Comparison of ENCODE assay signal across 19 cellular contexts in genomic region chrX:135516376-135516775, GRCh38. TPM values are rescaled to one million over a fixed set of nuclear protein-coding genes. Genes with fewer than 3 reads are reported as not detected.
DNase-seq lines count a peak whose midpoint lies in the region; ATAC-seq and TF ChIP-seq lines count a peak whose summit lies in the region.
"Had no signal": no experiment of that assay in that cellular context is flagged by ENCODE, and none has a peak within 500 bp of the region (broad histone marks: within the 10 kb centered on the region; RNA-seq: fewer than 3 reads in every experiment).

No MANE protein-coding gene starts in this region.

- no peaks in the 10 kb centered on the region for H3K79me2 ChIP-seq in Karpas-422 (ENCODE audit: low read length)

- no peak overlapping the region for H3K27ac ChIP-seq in Karpas-422 (ENCODE audit: low read length)
- no peak overlapping the region for H3K27ac ChIP-seq in heart right ventricle
- H3K27ac ChIP-seq: ovary, PC-9, spleen had no signal

- H3K4me1 ChIP-seq in Karpas-422 (ENCODE audit: low read length) (peaks cover 4% of the 10 kb centered on the region), heart right ventricle (peaks cover 0 to 10% (median 0%) of the 10 kb centered on the region in 9 donors)

- H4K20me1 ChIP-seq in Karpas-422 (ENCODE audit: insufficient read depth, low read depth, low read length) = no peaks in the 10 kb centered on the region

- H3K36me3 ChIP-seq in Karpas-422 (ENCODE audit: insufficient read depth, low read length) = no peaks in the 10 kb centered on the region
- H3K36me3 ChIP-seq in heart right ventricle = no peaks in the 10 kb centered on the region
- H3K36me3 ChIP-seq: ovary, spleen had no signal

- no peak for ATAC-seq in heart right ventricle
- ATAC-seq: activated naive CD8-positive, alpha-beta T cell treated with anti-CD3 and anti-CD28 coated beads, Interleukin-2, amount 50 U/mL, for 24 hours; GM12878; mucosa of descending colon had no signal

- TF ChIP-seq CTCF in fibroblast of mammary gland (conservative IDR thresholded peaks at IDR 0.05; ENCODE audit: control insufficient read depth, insufficient read depth, low read depth, low read length) = peak; percentile 2
- peak in 1 of 9 donors; percentile 13 for TF ChIP-seq CTCF in heart right ventricle (IDR thresholded peaks at IDR 0.05)

- H3K4me3 ChIP-seq in Karpas-422 (ENCODE audit: low read length) = no peak overlapping the region
- H3K4me3 ChIP-seq in fibroblast of mammary gland (ENCODE audit: control insufficient read depth, low read depth, low read length) = no peak overlapping the region
- no peak overlapping the region for H3K4me3 ChIP-seq in heart right ventricle
- H3K4me3 ChIP-seq: GM12878, mucosa of descending colon, ovary, PC-9, spleen had no signal

- H3K27me3 ChIP-seq in Karpas-422 (ENCODE audit: low read length) = no peaks in the 10 kb centered on the region
- no peaks in the 10 kb centered on the region for H3K27me3 ChIP-seq in heart right ventricle
- H3K27me3 ChIP-seq: ovary, spleen had no signal

- H3K9ac ChIP-seq in Karpas-422 (ENCODE audit: low read length) = no peak overlapping the region

- no peak overlapping the region for H2AFZ ChIP-seq in Karpas-422 (ENCODE audit: low read length)
- H2AFZ ChIP-seq: PC-9 had no signal

- no peak overlapping the region for H3K4me2 ChIP-seq in Karpas-422 (ENCODE audit: low read depth, low read length, poor library complexity, severe bottlenecking)
- H3K4me2 ChIP-seq: PC-9 had no signal

- intact Hi-C loops in heart right ventricle (cut with DNase I) (no loop called here), posterior cingulate gyrus (cut with DNase I) (no loop called here)

- H3K9me2 ChIP-seq in Karpas-422 (replicated peaks; ENCODE audit: insufficient read depth, low read length) = no peaks in the 10 kb centered on the region

- DNase-seq in CD1c-positive myeloid dendritic cell (ENCODE audit: extremely low spot score) = peak; percentile 39
- peak; percentile 51 for DNase-seq in Karpas-422
- peak; percentile 52 for DNase-seq in SIG-M5 treated with dmso at 0.1 percent for 504 hours (lab: John Stamatoyannopoulos, UW; ENCODE audit: unreplicated experiment)
- DNase-seq in fibroblast of mammary gland (ENCODE audit: low read depth) = no peak
- no peak for DNase-seq in midbrain (lab: John Stamatoyannopoulos, UW)
- DNase-seq in heart right ventricle = no peak
- DNase-seq in retina = no peak
- no peak for DNase-seq in posterior cingulate gyrus
- DNase-seq: activated CD4-positive, alpha-beta T cell treated with anti-CD3 and anti-CD28 coated beads, Interleukin-2, amount 10 ng/mL, durations not matched to agents 24 days and 14 days; activated naive CD8-positive, alpha-beta T cell treated with anti-CD3 and anti-CD28 coated beads, Interleukin-2, amount 50 U/mL, for 24 hours; activated T-cell treated with anti-CD3 and anti-CD28 coated beads, Interleukin-2, amount 50 U/mL, for 24 hours; DMS79; mucosa of descending colon; NCI-H1105; NCI-H2227 treated with DMSO at 0.1 percent for 48 hours; ovary; PC-9; spleen had no signal

- 60 to 63% methylated on average over 1 of the region's 1 CpG for WGBS in heart right ventricle, 2 donors

- no peaks in the 10 kb centered on the region for H3K9me3 ChIP-seq in Karpas-422 (ENCODE audit: low read length)
- H3K9me3 ChIP-seq in heart right ventricle = no peaks in the 10 kb centered on the region
- H3K9me3 ChIP-seq: mucosa of descending colon, ovary, spleen had no signal

RNA-seq across cellular contexts. Expression of gene INTS6L, which starts 4.1 kb away (rescaled TPM):
- 17.7 and 31.1 TPM in 2 replicates for total RNA-seq in Karpas-422 (2014; rRNA removed; shearing (Covaris generic); ENCODE audit: low replicate concordance)
- 1 to 10 TPM; 1.4 to 3.4 (median 2.6) TPM for total RNA-seq in heart right ventricle
- 1 to 10 TPM; 1.8 to 8.9 TPM for polyA plus RNA-seq in heart right ventricle
- total RNA-seq: PC-9 had no signal

Comparison
In these comparisons a context has a peak if more than half of its experiments do, and no peak if none do; other contexts are left out.
1. DNase-seq: peak in CD1c-positive myeloid dendritic cell (single experiment), Karpas-422 (single experiment) and SIG-M5 treated with dmso at 0.1 percent for 504 hours (single experiment); none in fibroblast of mammary gland (single experiment), midbrain (single experiment), heart right ventricle (0 of 2), retina (single experiment) and posterior cingulate gyrus (0 of 10).